17 cellular contexts compared by ENCODE assay signal in the genomic region with DNA sequence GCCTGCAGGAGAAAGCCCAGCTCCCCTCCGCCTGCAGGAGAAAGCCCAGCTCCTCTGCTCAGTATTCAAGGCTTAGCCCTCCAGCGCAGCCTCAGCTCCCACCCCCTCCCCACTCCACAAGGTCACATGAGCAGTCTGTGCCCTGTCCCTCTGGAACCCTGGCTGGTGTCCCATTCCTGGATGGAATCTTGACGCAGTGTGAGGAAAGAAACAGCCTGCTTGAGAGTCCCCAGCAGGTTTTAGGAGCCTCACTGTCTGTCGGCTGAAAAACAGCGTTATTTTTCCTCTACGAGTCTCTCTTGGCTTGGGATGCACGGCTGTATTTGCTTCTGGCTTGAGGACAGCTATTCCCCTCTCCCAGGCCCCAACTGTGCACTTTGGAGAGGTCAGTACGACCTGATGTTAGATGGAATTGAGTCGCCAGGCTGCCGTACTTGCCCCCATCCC.
DNase-seq lines count a peak whose midpoint lies in the region; ATAC-seq, FAIRE-seq and TF ChIP-seq lines count a peak whose summit lies in the region.
"Had no signal": no experiment of that assay in that cellular context is flagged by ENCODE, and none has a peak within 500 bp of the region (broad histone marks: within the 10 kb centered on the region; RNA-seq: fewer than 3 reads in every experiment).

No MANE protein-coding gene starts in this region.

- TF ChIP-seq CTCF in astrocyte (IDR thresholded peaks at IDR 0.05; ENCODE audit: insufficient read depth, low read depth, low read length) (no peak), thyroid gland (IDR thresholded peaks at IDR 0.05) (no peak)

- peaks cover 5% of the 10 kb centered on the region for H3K4me1 Mint-ChIP-seq in astrocyte (ENCODE audit: low read depth, unreplicated experiment)
- H3K4me1 Mint-ChIP-seq in activated CD4-positive, alpha-beta T cell treated with anti-CD3 and anti-CD28 coated beads, Interleukin-2, amount 10 ng/mL, durations not matched to agents 24 days and 14 days = no peaks in the 10 kb centered on the region

- peaks cover 6% of the 10 kb centered on the region for H3K36me3 Mint-ChIP-seq in astrocyte (ENCODE audit: low read depth, unreplicated experiment)
- H3K36me3 Mint-ChIP-seq in activated CD4-positive, alpha-beta T cell treated with anti-CD3 and anti-CD28 coated beads, Interleukin-2, amount 10 ng/mL, durations not matched to agents 24 days and 14 days (ENCODE audit: low read depth) = no peaks in the 10 kb centered on the region

- WGBS in mesendoderm (ENCODE audit: extremely low coverage, insufficient coverage, low lambda C conversion rate) = no CpG with 5 or more reads among the region's 10 CpGs
- WGBS in thyroid gland, 2 donors = 40 to 41% methylated on average over 9 to 10 of the region's 10 CpGs

- H3K4me3 Mint-ChIP-seq in astrocyte (ENCODE audit: unreplicated experiment) = no peak overlapping the region
- H3K4me3 Mint-ChIP-seq in activated CD4-positive, alpha-beta T cell treated with anti-CD3 and anti-CD28 coated beads, Interleukin-2, amount 10 ng/mL, durations not matched to agents 24 days and 14 days = no peak overlapping the region
- H3K4me3 Mint-ChIP-seq: memory B cell had no signal

- no peak overlapping the region for H2BK5ac ChIP-seq in mesendoderm (ENCODE audit: low read length)

- H3K23ac ChIP-seq in mesendoderm (ENCODE audit: low read length) = no peak overlapping the region

- H4K20me1 ChIP-seq in astrocyte (ENCODE audit: insufficient read depth, low read length) = no peaks in the 10 kb centered on the region

- no peak overlapping the region for H3K4ac ChIP-seq in mesendoderm (ENCODE audit: low read depth, low read length)

- H2AFZ ChIP-seq in astrocyte (ENCODE audit: low read depth, low read length) = peak overlapping the region; percentile 20

- peak overlapping the region; percentile 38 for H3K56ac ChIP-seq in mesendoderm (ENCODE audit: low read length)

- H3K4me2 ChIP-seq in astrocyte (ENCODE audit: low read length) (peak overlapping the region; percentile 7), mesendoderm (ENCODE audit: low read length) (no peak overlapping the region)

- no peak overlapping the region for H2BK15ac ChIP-seq in mesendoderm (replicated peaks; ENCODE audit: low read depth)

- no peak overlapping the region for H3K4me3 ChIP-seq in astrocyte (ENCODE audit: insufficient read depth, low read depth, low read length)
- H3K4me3 ChIP-seq in mesendoderm (ENCODE audit: low read length) = no peak overlapping the region
- H3K4me3 ChIP-seq in thyroid gland (replicated peaks in 1 of 3) = no peak overlapping the region

- H3K36me3 ChIP-seq in astrocyte (ENCODE audit: insufficient read depth, low read length) (no peaks in the 10 kb centered on the region), mesendoderm (ENCODE audit: control insufficient read depth, insufficient read depth, low read length) (no peaks in the 10 kb centered on the region), thyroid gland (no peaks in the 10 kb centered on the region)

- H4K5ac ChIP-seq in mesendoderm (ENCODE audit: low read length) = peak overlapping the region; percentile 40

- H3K27me3 ChIP-seq in astrocyte (ENCODE audit: insufficient read depth, low read length) (no peaks in the 10 kb centered on the region), mesendoderm (ENCODE audit: insufficient read depth, low read length, poor library complexity) (no peaks in the 10 kb centered on the region), thyroid gland (no peaks in the 10 kb centered on the region)

- no peak overlapping the region for H3K27ac Mint-ChIP-seq in astrocyte (ENCODE audit: unreplicated experiment)
- H3K27ac Mint-ChIP-seq in activated CD4-positive, alpha-beta T cell treated with anti-CD3 and anti-CD28 coated beads, Interleukin-2, amount 10 ng/mL, durations not matched to agents 24 days and 14 days = no peak overlapping the region
- H3K27ac Mint-ChIP-seq: memory B cell had no signal

- H3K9ac ChIP-seq in astrocyte (ENCODE audit: low read length) (no peak overlapping the region), mesendoderm (ENCODE audit: low read length) (no peak overlapping the region)

- H3K79me2 ChIP-seq in astrocyte (ENCODE audit: insufficient read depth, low read length) = no peaks in the 10 kb centered on the region
- no peaks in the 10 kb centered on the region for H3K79me2 ChIP-seq in mesendoderm (ENCODE audit: control insufficient read depth, insufficient read depth, low read length)

- peak overlapping the region; percentile 2 for H3K18ac ChIP-seq in mesendoderm (ENCODE audit: low read length)

- no peaks in the 10 kb centered on the region for H3K79me1 ChIP-seq in mesendoderm (ENCODE audit: low read length)

- no peak overlapping the region for H2AK5ac ChIP-seq in mesendoderm (ENCODE audit: low read length)

- no peak overlapping the region for H3K27ac ChIP-seq in astrocyte (ENCODE audit: low read depth, low read length)
- H3K27ac ChIP-seq in mesendoderm (ENCODE audit: low read depth, low read length) = no peak overlapping the region
- H3K27ac ChIP-seq in thyroid gland = peak overlapping the region in 1 of 3 donors; percentile 10
- H3K27ac ChIP-seq: VCaP had no signal

- peaks cover 5% of the 10 kb centered on the region for H3K27me3 Mint-ChIP-seq in astrocyte (ENCODE audit: low read depth, unreplicated experiment)
- H3K27me3 Mint-ChIP-seq in activated CD4-positive, alpha-beta T cell treated with anti-CD3 and anti-CD28 coated beads, Interleukin-2, amount 10 ng/mL, durations not matched to agents 24 days and 14 days = no peaks in the 10 kb centered on the region
- H3K27me3 Mint-ChIP-seq: memory B cell had no signal

- H3K4me1 ChIP-seq in astrocyte (ENCODE audit: insufficient read depth, low read length) (peaks cover 10% of the 10 kb centered on the region), mesendoderm (ENCODE audit: control insufficient read depth, low read depth, low read length) (peaks cover 3% of the 10 kb centered on the region), thyroid gland (peaks cover 0 to 10% of the 10 kb centered on the region in 2 donors)

- H3K9me3 Mint-ChIP-seq in astrocyte (ENCODE audit: unreplicated experiment) = peaks cover 5% of the 10 kb centered on the region
- H3K9me3 Mint-ChIP-seq in activated CD4-positive, alpha-beta T cell treated with anti-CD3 and anti-CD28 coated beads, Interleukin-2, amount 10 ng/mL, durations not matched to agents 24 days and 14 days = no peaks in the 10 kb centered on the region

- no peak overlapping the region for H4K8ac ChIP-seq in mesendoderm (ENCODE audit: low read depth, low read length)

- no peak for FAIRE-seq in astrocyte (lab: Jason Lieb, UNC)
- FAIRE-seq: endometrium had no signal

- H2BK120ac ChIP-seq in mesendoderm (ENCODE audit: low read depth, low read length) = no peak overlapping the region

- no peak for DNase-seq in astrocyte (ENCODE audit: low read depth)
- peak; percentile 57 for DNase-seq in Right ventricle myocardium superior
- DNase-seq in mesendoderm = no peak
- DNase-seq in thyroid gland = peak; percentile 37 to 39
- DNase-seq in activated CD4-positive, alpha-beta T cell treated with anti-CD3 and anti-CD28 coated beads for 4 hours = no peak
- no peak for DNase-seq in kidney glomerular epithelial cell (lab: John Stamatoyannopoulos, UW)
- no peak for DNase-seq in activated CD4-positive, alpha-beta T cell treated with anti-CD3 and anti-CD28 coated beads, Interleukin-2, amount 10 ng/mL, durations not matched to agents 24 days and 14 days
- DNase-seq: cerebellar nuclear complex; COR-L47; MM.1S; NCI-H1694; stimulated activated CD4-positive, alpha-beta T cell treated with anti-CD3 and anti-CD28 coated beads, Interleukin-4, amount 100 ng/mL, for 1 hour; T-helper 1 cell had no signal

- ATAC-seq in Right ventricle myocardium superior (ENCODE audit: poor library complexity) = peak; percentile 84
- no peak for ATAC-seq in HG03460 (IDR thresholded peaks at IDR 0.05; ENCODE audit: unreplicated experiment)

- no peak for TF ChIP-seq POLR2A in thyroid gland (IDR thresholded peaks at IDR 0.05)

- H3K9me3 ChIP-seq in astrocyte (ENCODE audit: insufficient read depth, low read depth, low read length) (no peaks in the 10 kb centered on the region), thyroid gland (no peaks in the 10 kb centered on the region)

- intact Hi-C loops in Right ventricle myocardium superior (cut with DNase I) (no loop called here), thyroid gland (cut with DNase I) (no loop called here)
- intact Hi-C loops in activated CD4-positive, alpha-beta T cell treated with anti-CD3 and anti-CD28 coated beads, Interleukin-2, amount 10 ng/mL, durations not matched to agents 24 days and 14 days (cut with micrococcal nuclease) = no loop called here

Comparison
In these comparisons a context has a peak if more than half of its experiments do, and no peak if none do; other contexts are left out.
1. DNase-seq: peak in Right ventricle myocardium superior (single experiment) and thyroid gland (2 of 2); none in astrocyte (single experiment), mesendoderm (single experiment), activated CD4-positive, alpha-beta T cell treated with anti-CD3 and anti-CD28 coated beads for 4 hours (0 of 2), kidney glomerular epithelial cell (single experiment) and activated CD4-positive, alpha-beta T cell treated with anti-CD3 and anti-CD28 coated beads, Interleukin-2, amount 10 ng/mL, durations not matched to agents 24 days and 14 days (single experiment).